In genomic region chr2:66575625-66576371, GRCh38 we compare ENCODE assay signal across 8 cellular contexts.
DNase-seq lines count a peak whose midpoint lies in the region; ATAC-seq and TF ChIP-seq lines count a peak whose summit lies in the region.

No MANE protein-coding gene starts in this region.

- peak overlapping the region; percentile 99 for H2BK120ac ChIP-seq in mesenchymal stem cell (ENCODE audit: low read depth, low read length)

- no peaks in the 10 kb centered on the region for H3K9me3 Mint-ChIP-seq in activated CD4-positive, alpha-beta T cell treated with anti-CD3 and anti-CD28 coated beads, Interleukin-2, amount 10 ng/mL, durations not matched to agents 24 days and 14 days
- no peaks in the 10 kb centered on the region for H3K9me3 Mint-ChIP-seq in chondrocyte (ENCODE audit: low read depth)

- H3K4me2 ChIP-seq in mesenchymal stem cell (ENCODE audit: low read length, poor library complexity, severe bottlenecking) = peak overlapping the region; percentile 100

- intact Hi-C loops in activated CD4-positive, alpha-beta T cell treated with anti-CD3 and anti-CD28 coated beads, Interleukin-2, amount 10 ng/mL, durations not matched to agents 24 days and 14 days (cut with micrococcal nuclease) = loop anchor here (10.0 kb wide), 1 partner anchor 931 kb away; no protein-coding TSS in a partner anchor
- intact Hi-C loops in upper lobe of right lung (cut with DNase I) = loop anchor here (5.0 kb wide), 1 partner anchor 138 kb away; the partner anchor contains the start of gene MEIS1

- H2BK5ac ChIP-seq in mesenchymal stem cell (ENCODE audit: low read depth, low read length, poor library complexity, severe bottlenecking) = no peak overlapping the region

- peak; percentile 58 for TF ChIP-seq CTCF in chondrocyte (IDR thresholded peaks at IDR 0.05)
- no peak for TF ChIP-seq CTCF in upper lobe of right lung (IDR thresholded peaks at IDR 0.05)

- H4K8ac ChIP-seq in mesenchymal stem cell (ENCODE audit: low read length) = peak overlapping the region; percentile 86

- H2AK5ac ChIP-seq in mesenchymal stem cell (ENCODE audit: low read length, severe bottlenecking) = no peak overlapping the region

- peaks cover 2% of the 10 kb centered on the region for H3K36me3 Mint-ChIP-seq in activated CD4-positive, alpha-beta T cell treated with anti-CD3 and anti-CD28 coated beads, Interleukin-2, amount 10 ng/mL, durations not matched to agents 24 days and 14 days (ENCODE audit: low read depth)
- peaks cover 3% of the 10 kb centered on the region for H3K36me3 Mint-ChIP-seq in chondrocyte (ENCODE audit: low read depth)

- H4K91ac ChIP-seq in mesenchymal stem cell (ENCODE audit: low read length) = peak overlapping the region; percentile 86

- no peak overlapping the region for H3K27ac ChIP-seq in mesenchymal stem cell (ENCODE audit: low read length, poor library complexity, severe bottlenecking)
- H3K27ac ChIP-seq in upper lobe of right lung = peak overlapping the region; percentile 90

- peak; percentile 51 for ATAC-seq in upper lobe of right lung
- no peak for ATAC-seq in GM18907 (IDR thresholded peaks at IDR 0.05; ENCODE audit: unreplicated experiment)

- H3K4me3 ChIP-seq in mesenchymal stem cell (ENCODE audit: insufficient read depth in 1 of 2, low read depth in 1 of 2, low read length in 2 of 2) = peak overlapping the region; percentile 48 to 85
- peak overlapping the region; percentile 55 for H3K4me3 ChIP-seq in upper lobe of right lung

- no peaks in the 10 kb centered on the region for H3K79me1 ChIP-seq in mesenchymal stem cell (replicated peaks; ENCODE audit: low read length, poor library complexity, severe bottlenecking)

- H3K4me3 Mint-ChIP-seq in activated CD4-positive, alpha-beta T cell treated with anti-CD3 and anti-CD28 coated beads, Interleukin-2, amount 10 ng/mL, durations not matched to agents 24 days and 14 days = peak overlapping the region; percentile 8
- H3K4me3 Mint-ChIP-seq in chondrocyte (ENCODE audit: unreplicated experiment) = peak overlapping the region; percentile 75

- peak overlapping the region; percentile 57 to 62 for H3K4ac ChIP-seq in mesenchymal stem cell (ENCODE audit: low read depth in 1 of 2, low read length in 2 of 2)

- H2AFZ ChIP-seq in mesenchymal stem cell (ENCODE audit: low read depth, low read length) = no peak overlapping the region

- peak overlapping the region in 1 of 2 experiments; percentile 85 for H3K14ac ChIP-seq in mesenchymal stem cell (ENCODE audit: low read length in 2 of 2)

- H3K27ac Mint-ChIP-seq in activated CD4-positive, alpha-beta T cell treated with anti-CD3 and anti-CD28 coated beads, Interleukin-2, amount 10 ng/mL, durations not matched to agents 24 days and 14 days = no peak overlapping the region
- H3K27ac Mint-ChIP-seq in chondrocyte (ENCODE audit: unreplicated experiment) = peak overlapping the region; percentile 84

- peaks cover 55% of the 10 kb centered on the region for H3K27me3 Mint-ChIP-seq in activated CD4-positive, alpha-beta T cell treated with anti-CD3 and anti-CD28 coated beads, Interleukin-2, amount 10 ng/mL, durations not matched to agents 24 days and 14 days
- H3K27me3 Mint-ChIP-seq in chondrocyte (ENCODE audit: low read depth) = peaks cover 36% of the 10 kb centered on the region

- H3K4me1 Mint-ChIP-seq in activated CD4-positive, alpha-beta T cell treated with anti-CD3 and anti-CD28 coated beads, Interleukin-2, amount 10 ng/mL, durations not matched to agents 24 days and 14 days = peaks cover 3% of the 10 kb centered on the region
- H3K4me1 Mint-ChIP-seq in chondrocyte (ENCODE audit: low read depth) = peaks cover 28% of the 10 kb centered on the region

- H3K23ac ChIP-seq in mesenchymal stem cell (ENCODE audit: low read length in 2 of 2) = peak overlapping the region in 1 of 2 experiments; percentile 16

- H3K18ac ChIP-seq in mesenchymal stem cell (ENCODE audit: low read depth in 1 of 2, low read length in 2 of 2) = peak overlapping the region; percentile 69 to 91

- WGBS in mesenchymal stem cell = under 1% methylated on average over 36 of the region's 58 CpGs

- H2BK15ac ChIP-seq in mesenchymal stem cell (ENCODE audit: low read depth, poor library complexity, severe bottlenecking) = peak overlapping the region; percentile 95

- H3K36me3 ChIP-seq in mesenchymal stem cell (ENCODE audit: control insufficient read depth in 1 of 2, insufficient read depth in 2 of 2, low read depth in 1 of 2, low read length in 2 of 2) (peaks cover 0 to 13% of the 10 kb centered on the region in 2 experiments), upper lobe of right lung (no peaks in the 10 kb centered on the region)

- H3K27me3 ChIP-seq in mesenchymal stem cell (ENCODE audit: control insufficient read depth in 1 of 2, insufficient read depth in 1 of 2, low read length in 2 of 2) (peaks cover 15 to 38% of the 10 kb centered on the region in 2 experiments), upper lobe of right lung (peaks cover 72% of the 10 kb centered on the region)

- no peak for DNase-seq in activated CD4-positive, alpha-beta T cell treated with anti-CD3 and anti-CD28 coated beads, Interleukin-2, amount 10 ng/mL, durations not matched to agents 24 days and 14 days
- no peak for DNase-seq in activated CD4-positive, alpha-beta T cell treated with anti-CD3 and anti-CD28 coated beads, Interleukin-2, amount 50 U/mL, for 48 hours
- DNase-seq in chondrocyte (ENCODE audit: low spot score) = no peak
- DNase-seq in mesenchymal stem cell = peak; percentile 56
- peak; percentile 67 for DNase-seq in upper lobe of right lung
- DNase-seq in cerebellar cortex (ENCODE audit: low spot score) = no peak
- DNase-seq in SKM-1 treated with dmso at 0.1 percent for 144 hours (lab: John Stamatoyannopoulos, UW; ENCODE audit: unreplicated experiment) = no peak

- H3K4me1 ChIP-seq in mesenchymal stem cell (ENCODE audit: control insufficient read depth, insufficient read depth, low read depth, low read length) (peaks cover 24% of the 10 kb centered on the region), upper lobe of right lung (peaks cover 27% of the 10 kb centered on the region)

- H3K9ac ChIP-seq in mesenchymal stem cell (ENCODE audit: low read length) = peak overlapping the region; percentile 97

- H2BK12ac ChIP-seq in mesenchymal stem cell (ENCODE audit: low read length in 2 of 2) = peak overlapping the region; percentile 26 to 38

- H3K9me3 ChIP-seq in mesenchymal stem cell (ENCODE audit: control insufficient read depth, low read length) (no peaks in the 10 kb centered on the region), upper lobe of right lung (no peaks in the 10 kb centered on the region)

Comparison
In these comparisons a context has a peak if more than half of its experiments do, and no peak if none do; other contexts are left out.
1. DNase-seq: peak in mesenchymal stem cell (single experiment) and upper lobe of right lung (single experiment); none in activated CD4-positive, alpha-beta T cell treated with anti-CD3 and anti-CD28 coated beads, Interleukin-2, amount 10 ng/mL, durations not matched to agents 24 days and 14 days (single experiment), activated CD4-positive, alpha-beta T cell treated with anti-CD3 and anti-CD28 coated beads, Interleukin-2, amount 50 U/mL, for 48 hours (0 of 2), chondrocyte (single experiment), cerebellar cortex (single experiment) and SKM-1 treated with dmso at 0.1 percent for 144 hours (single experiment).